7 cellular contexts compared by ENCODE assay signal in genomic region chr17:76726231-76726765, GRCh38. TPM values are rescaled to one million over a fixed set of nuclear protein-coding genes. Genes with fewer than 3 reads are reported as not detected.
DNase-seq lines count a peak whose midpoint lies in the region; ATAC-seq and TF ChIP-seq lines count a peak whose summit lies in the region.

Gene JMJD6, minus strand, starts transcription at chr17:76726606. Its CDS starts 131 bp downstream, at chr17:76726475.

- in situ Hi-C loops in astrocyte of the cerebellum (cut with HindIII; ENCODE audit: low sequenced_read_pairs), result loop anchor here (25.0 kb wide), 1 partner anchor 164 kb away; a partner anchor contains a TSS

- peak within 1 kb of the TSS; percentile 93 for H3K9ac ChIP-seq in rectal smooth muscle tissue (ENCODE audit: low read length)

- H3K4me3 ChIP-seq in astrocyte of the cerebellum (ENCODE audit: low read depth, low read length), result peak within 1 kb of the TSS; percentile 86
- H3K4me3 ChIP-seq in rectal smooth muscle tissue (ENCODE audit: low read length), result peak within 1 kb of the TSS; percentile 96

- no peak for TF ChIP-seq CTCF in astrocyte of the cerebellum (IDR thresholded peaks at IDR 0.05; ENCODE audit: low read depth, low read length, missing control alignments)

- peaks cover 27% of the 10 kb centered on the region for H3K4me1 ChIP-seq in rectal smooth muscle tissue (ENCODE audit: control insufficient read depth, insufficient read depth, low read length)

- TF ChIP-seq POLR2A in GM15510 (IDR thresholded peaks at IDR 0.05; ENCODE audit: borderline replicate concordance, extremely low read depth, insufficient read length), result peak; percentile 55

- peak; percentile 91 for DNase-seq in NCI-H1092 (lab: John Stamatoyannopoulos, UW)
- peak; percentile 99 for DNase-seq in SK-N-DZ (ENCODE audit: low spot score)
- peak; percentile 87 for DNase-seq in astrocyte of the cerebellum (ENCODE audit: low read depth)
- peak; percentile 94 to 96 for DNase-seq in hippocampal formation (lab: John Stamatoyannopoulos, UW)

- H3K36me3 ChIP-seq in rectal smooth muscle tissue (ENCODE audit: control insufficient read depth, insufficient read depth, low read length), result peaks cover 16% of the 10 kb centered on the region

- peak within 1 kb of the TSS; percentile 99 for H3K27ac ChIP-seq in rectal smooth muscle tissue (ENCODE audit: low read depth, low read length)

- peak; percentile 62 for ATAC-seq in HG02623 (IDR thresholded peaks at IDR 0.05; ENCODE audit: unreplicated experiment)

- no peaks in the 10 kb centered on the region for H3K27me3 ChIP-seq in rectal smooth muscle tissue (ENCODE audit: control insufficient read depth, insufficient read depth, low read length)

RNA-seq across cellular contexts. Expression of gene JMJD6, which starts in this region (rescaled TPM):
- polyA plus RNA-seq in SK-N-DZ (2014; cell fraction: cytosol; rRNA removed), result 31.5 and 37.4 TPM in 2 replicates
- 28.4 and 34.2 TPM in 2 replicates for polyA plus RNA-seq in SK-N-DZ (2014; cell fraction: nucleus; rRNA removed)

Comparison
In these comparisons a context has a peak if more than half of its experiments do, and no peak if none do; other contexts are left out.
1. Peak in every context shown above with its lines: DNase-seq, ATAC-seq, H3K4me3 ChIP-seq and H3K27ac ChIP-seq.